10 cellular contexts compared by ENCODE assay signal in the genomic region with DNA sequence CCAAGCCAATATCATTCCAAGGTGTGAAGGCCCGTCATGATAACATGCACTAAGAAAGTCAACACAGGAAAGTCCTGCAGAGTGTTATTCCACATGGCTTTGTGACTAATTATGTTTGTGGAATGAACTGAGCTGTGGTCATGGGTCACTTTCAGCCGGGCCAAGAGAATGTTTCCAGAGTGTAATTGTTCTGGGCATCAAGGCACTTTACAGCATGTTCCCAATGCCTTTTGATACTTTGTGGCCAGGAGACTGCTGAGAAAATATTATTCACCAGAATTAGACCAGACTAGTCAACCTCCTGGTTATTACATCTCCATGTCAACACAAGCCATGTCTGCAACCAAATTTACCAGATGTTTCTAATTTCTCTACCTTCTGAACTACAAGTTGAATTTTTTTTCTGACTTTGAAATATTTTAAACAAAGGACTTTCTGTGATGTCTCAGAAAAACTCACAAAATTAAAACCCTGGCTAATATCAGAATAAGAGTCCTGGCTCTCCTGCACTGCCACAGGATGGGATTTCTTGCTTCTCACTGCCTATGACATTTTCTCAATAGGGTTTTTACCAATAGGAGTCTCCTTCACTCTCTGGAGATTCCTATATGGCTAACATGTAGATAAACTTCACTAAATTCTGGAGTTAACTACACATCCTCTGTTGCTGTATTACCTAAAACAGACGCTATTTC.
A peak's percentile ranks its signal among the peaks of the same experiment; 100 is the strongest.
DNase-seq lines count a peak whose midpoint lies in the region; ATAC-seq and TF ChIP-seq lines count a peak whose summit lies in the region.
"Had no signal": no experiment of that assay in that cellular context is flagged by ENCODE, and none has a peak within 500 bp of the region (broad histone marks: within the 10 kb centered on the region; RNA-seq: fewer than 3 reads in every experiment).

No MANE protein-coding gene starts in this region.

- in situ Hi-C loops in GM23248 (cut with MboI) (no loop called here), mammary epithelial cell (cut with MboI; ENCODE audit: low sequenced_read_pairs in 2 of 2) (no loop called here)

- H4K20me1 ChIP-seq in GM23248 (ENCODE audit: insufficient read depth) (no peaks in the 10 kb centered on the region), mammary epithelial cell (ENCODE audit: insufficient read depth, low read length) (no peaks in the 10 kb centered on the region)

- CTCF ChIA-PET in mammary epithelial cell (lab: Charles Lee; ENCODE audit: low non-redundant PET) = no interaction called here

- dilution Hi-C loops in mammary epithelial cell (cut with HindIII; ENCODE audit: low sequenced_read_pairs) = no loop called here

- no TSS peak for BruUV-seq in mammary epithelial cell (replicated peaks; lab: Mats Ljungman, UMichigan)

- peak; percentile 93 for DNase-seq in GM23248
- DNase-seq in mammary epithelial cell = peak; percentile 70
- DNase-seq in kidney epithelial cell (ENCODE audit: low read depth) = peak; percentile 51
- DNase-seq in NCI-H1105 (lab: John Stamatoyannopoulos, UW) = no peak
- DNase-seq: NCI-H524 had no signal

- H3K27ac ChIP-seq in GM23248 (peak overlapping the region; percentile 64), mammary epithelial cell (ENCODE audit: insufficient read depth, low read depth, low read length) (no peak overlapping the region), skeletal muscle tissue (ENCODE audit: low read depth, low read length) (peak overlapping the region; percentile 45)
- H3K27ac ChIP-seq: parathyroid adenoma had no signal

- peak overlapping the region; percentile 4 for H3K4me2 ChIP-seq in GM23248 (ENCODE audit: unreplicated experiment)
- no peak overlapping the region for H3K4me2 ChIP-seq in mammary epithelial cell (ENCODE audit: insufficient read depth, low read depth, low read length)

- TF ChIP-seq CTCF in mammary epithelial cell (conservative IDR thresholded peaks at IDR 0.05 in 1 of 2, IDR thresholded peaks at IDR 0.05 in 1 of 2; ENCODE audit: extremely low read depth in 1 of 2, insufficient read depth in 1 of 2, low read depth in 1 of 2, low read length in 2 of 2) = no peak
- TF ChIP-seq CTCF in kidney epithelial cell (IDR thresholded peaks at IDR 0.05; ENCODE audit: insufficient read depth, low read length, poor library complexity, severe bottlenecking) = no peak

- no peaks in the 10 kb centered on the region for H3K79me2 ChIP-seq in GM23248 (ENCODE audit: insufficient read depth)
- no peaks in the 10 kb centered on the region for H3K79me2 ChIP-seq in mammary epithelial cell (ENCODE audit: insufficient read depth, low read length)
- H3K79me2 ChIP-seq: parathyroid adenoma had no signal

- H3K9me3 ChIP-seq in GM23248 (ENCODE audit: low read depth) (no peaks in the 10 kb centered on the region), mammary epithelial cell (replicated peaks; ENCODE audit: insufficient read depth, low read length) (no peaks in the 10 kb centered on the region), skeletal muscle tissue (ENCODE audit: control insufficient read depth in 3 of 3, low read length in 3 of 3) (no peaks in the 10 kb centered on the region)

- peak overlapping the region; percentile 48 for H3K9ac ChIP-seq in GM23248
- H3K9ac ChIP-seq in mammary epithelial cell (ENCODE audit: insufficient read depth, low read length) = no peak overlapping the region
- no peak overlapping the region for H3K9ac ChIP-seq in skeletal muscle tissue (ENCODE audit: low read depth in 1 of 3, low read length in 3 of 3)
- H3K9ac ChIP-seq: parathyroid adenoma had no signal

- H2AFZ ChIP-seq in GM23248 (no peak overlapping the region), mammary epithelial cell (ENCODE audit: low read depth, low read length) (peak overlapping the region; percentile 6)
- H2AFZ ChIP-seq: parathyroid adenoma had no signal

- H3K27me3 ChIP-seq in GM23248 (replicated peaks; ENCODE audit: insufficient read depth) = no peaks in the 10 kb centered on the region
- H3K27me3 ChIP-seq in mammary epithelial cell (ENCODE audit: insufficient read depth, low read length) = no peaks in the 10 kb centered on the region
- no peaks in the 10 kb centered on the region for H3K27me3 ChIP-seq in kidney epithelial cell (ENCODE audit: control insufficient read depth, insufficient read depth, low read length)
- no peaks in the 10 kb centered on the region for H3K27me3 ChIP-seq in skeletal muscle tissue (ENCODE audit: control insufficient read depth in 3 of 3, insufficient read depth in 3 of 3, low read length in 3 of 3)

- peaks cover 28% of the 10 kb centered on the region for H3K4me1 ChIP-seq in GM23248 (ENCODE audit: insufficient read depth)
- H3K4me1 ChIP-seq in mammary epithelial cell (ENCODE audit: insufficient read depth, low read length) = peaks cover 11% of the 10 kb centered on the region
- peaks cover 0 to 7% (median 2%) of the 10 kb centered on the region in 3 donors for H3K4me1 ChIP-seq in skeletal muscle tissue (ENCODE audit: control insufficient read depth in 3 of 3, insufficient read depth in 3 of 3, low read length in 3 of 3)
- H3K4me1 ChIP-seq: parathyroid adenoma had no signal

- ATAC-seq in GM21515 (IDR thresholded peaks at IDR 0.05; ENCODE audit: unreplicated experiment) (no peak), GM21786 (IDR thresholded peaks at IDR 0.05; ENCODE audit: unreplicated experiment) (no peak)
- no peak for ATAC-seq in activated CD4-positive, CD25-positive, alpha-beta regulatory T cell treated with anti-CD3 and anti-CD28 coated beads, Interleukin-2, amount 50 U/mL, for 24 hours

- H3K4me3 ChIP-seq in GM23248 = no peak overlapping the region
- H3K4me3 ChIP-seq in mammary epithelial cell (replicated peaks in 1 of 3; ENCODE audit: insufficient read depth in 1 of 3, low read depth in 2 of 3, low read length in 3 of 3) = no peak overlapping the region
- H3K4me3 ChIP-seq in kidney epithelial cell (ENCODE audit: low read depth, low read length) = no peak overlapping the region
- H3K4me3 ChIP-seq in skeletal muscle tissue (ENCODE audit: low read length in 3 of 3) = no peak overlapping the region

- H3F3A ChIP-seq in GM23248 (ENCODE audit: insufficient read depth) = peaks cover 40% of the 10 kb centered on the region

- 2 to 4% methylated on average over 3 of the region's 3 CpGs for WGBS in GM23248 (ENCODE audit: low coverage in 1 of 2, low lambda C conversion rate in 2 of 2, missing lambda C conversion rate in 2 of 2), 2 experiments
- WGBS in mammary epithelial cell (ENCODE audit: low coverage, missing lambda C conversion rate) = 65% methylated on average over 3 of the region's 3 CpGs

- no peaks in the 10 kb centered on the region for H3K9me2 ChIP-seq in GM23248 (ENCODE audit: insufficient read depth)

- no peaks in the 10 kb centered on the region for H3K36me3 ChIP-seq in GM23248 (ENCODE audit: low read depth)
- H3K36me3 ChIP-seq in mammary epithelial cell (ENCODE audit: insufficient read depth, low read length) = no peaks in the 10 kb centered on the region
- H3K36me3 ChIP-seq in kidney epithelial cell (ENCODE audit: control insufficient read depth, insufficient read depth, low read length) = no peaks in the 10 kb centered on the region
- H3K36me3 ChIP-seq in skeletal muscle tissue (ENCODE audit: control insufficient read depth in 3 of 3, insufficient read depth in 3 of 3, low read length in 3 of 3) = no peaks in the 10 kb centered on the region

- intact Hi-C loops in mammary epithelial cell (cut with micrococcal nuclease) = no loop called here
